9 cellular contexts compared by ENCODE assay signal in genomic region chr12:111435661-111436201, GRCh38. TPM values are rescaled to one million over a fixed set of nuclear protein-coding genes. Genes with fewer than 3 reads are reported as not detected.
DNase-seq lines count a peak whose midpoint lies in the region; ATAC-seq and TF ChIP-seq lines count a peak whose summit lies in the region.
"Had no signal": no experiment of that assay in that cellular context is flagged by ENCODE, and none has a peak within 500 bp of the region (broad histone marks: within the 10 kb centered on the region; RNA-seq: fewer than 3 reads in every experiment).

No MANE protein-coding gene starts in this region.

- peaks cover 91% of the 10 kb centered on the region for H3K4me1 Mint-ChIP-seq in activated naive CD4-positive, alpha-beta T cell treated with anti-CD3 and anti-CD28 coated beads for 36 hours (ENCODE audit: low read depth)
- peaks cover 90% of the 10 kb centered on the region for H3K4me1 Mint-ChIP-seq in activated CD8-positive, alpha-beta T cell treated with anti-CD3 and anti-CD28 coated beads for 36 hours (ENCODE audit: low read depth)

- H2AFZ ChIP-seq in Karpas-422 (ENCODE audit: low read length) = no peak overlapping the region

- intact Hi-C loops in activated naive CD4-positive, alpha-beta T cell treated with anti-CD3 and anti-CD28 coated beads for 36 hours (cut with micrococcal nuclease) = no loop called here
- intact Hi-C loops in activated CD8-positive, alpha-beta T cell treated with anti-CD3 and anti-CD28 coated beads for 36 hours (cut with micrococcal nuclease) = no loop called here

- no peaks in the 10 kb centered on the region for H3K9me3 ChIP-seq in upper lobe of left lung
- H3K9me3 ChIP-seq in Karpas-422 (ENCODE audit: low read length) = no peaks in the 10 kb centered on the region

- WGBS in upper lobe of left lung, 2 donors = 51 to 62% methylated on average over 9 to 15 of the region's 16 CpGs

- H3K4me3 Mint-ChIP-seq in activated naive CD4-positive, alpha-beta T cell treated with anti-CD3 and anti-CD28 coated beads for 36 hours = no peak overlapping the region
- peak overlapping the region; percentile 62 for H3K4me3 Mint-ChIP-seq in activated CD8-positive, alpha-beta T cell treated with anti-CD3 and anti-CD28 coated beads for 36 hours

- no peak for TF ChIP-seq POLR2A in upper lobe of left lung (IDR thresholded peaks at IDR 0.05)

- H3K4me2 ChIP-seq in Karpas-422 (ENCODE audit: low read depth, low read length, poor library complexity, severe bottlenecking) = no peak overlapping the region

- H3K4me1 ChIP-seq in upper lobe of left lung (peaks cover 86 to 99% (median 92%) of the 10 kb centered on the region in 4 donors), Karpas-422 (ENCODE audit: low read length) (peaks cover 28% of the 10 kb centered on the region)

- peaks cover 77% of the 10 kb centered on the region for H3K79me2 ChIP-seq in Karpas-422 (ENCODE audit: low read length)

- ATAC-seq in activated CD8-positive, alpha-beta T cell treated with anti-CD3 and anti-CD28 coated beads for 36 hours = no peak
- ATAC-seq in left lobe of liver (peak; percentile 31), upper lobe of left lung (ENCODE audit: low FRiP score in 2 of 2) (peak in 1 of 2 donors; percentile 6), HG03354 (IDR thresholded peaks at IDR 0.05; ENCODE audit: poor library complexity, severe bottlenecking, unreplicated experiment) (no peak)

- H3K27ac ChIP-seq in upper lobe of left lung = peak overlapping the region; percentile 77 to 89 (median 85)
- H3K27ac ChIP-seq in Karpas-422 (ENCODE audit: low read length) = no peak overlapping the region

- no peaks in the 10 kb centered on the region for H3K9me2 ChIP-seq in Karpas-422 (replicated peaks; ENCODE audit: insufficient read depth, low read length)

- no peak for TF ChIP-seq CTCF in activated CD8-positive, alpha-beta T cell treated with anti-CD3 and anti-CD28 coated beads for 36 hours (IDR thresholded peaks at IDR 0.05)
- no peak for TF ChIP-seq CTCF in upper lobe of left lung (IDR thresholded peaks at IDR 0.05)

- H3K27me3 Mint-ChIP-seq in activated naive CD4-positive, alpha-beta T cell treated with anti-CD3 and anti-CD28 coated beads for 36 hours (ENCODE audit: low read depth) = no peaks in the 10 kb centered on the region
- no peaks in the 10 kb centered on the region for H3K27me3 Mint-ChIP-seq in activated CD8-positive, alpha-beta T cell treated with anti-CD3 and anti-CD28 coated beads for 36 hours

- no peak for TF ChIP-seq EP300 in upper lobe of left lung (IDR thresholded peaks at IDR 0.05)

- no peak for DNase-seq in activated naive CD4-positive, alpha-beta T cell treated with anti-CD3 and anti-CD28 coated beads for 36 hours
- DNase-seq in activated naive CD4-positive, alpha-beta T cell treated with anti-CD3 and anti-CD28 coated beads, Interleukin-2, amount 50 U/mL, for 16 hours = no peak
- DNase-seq in activated CD8-positive, alpha-beta T cell treated with anti-CD3 and anti-CD28 coated beads for 36 hours = peak; percentile 51
- DNase-seq in left lobe of liver (ENCODE audit: low spot score) (no peak), upper lobe of left lung (peak in 1 of 2 donors; percentile 69), Karpas-422 (no peak), nucleus accumbens (lab: John Stamatoyannopoulos, UW) (no peak)
- DNase-seq: DMS79 had no signal

- H3K4me3 ChIP-seq in upper lobe of left lung (no peak overlapping the region), Karpas-422 (ENCODE audit: low read length) (no peak overlapping the region)

- H3K27ac Mint-ChIP-seq in activated naive CD4-positive, alpha-beta T cell treated with anti-CD3 and anti-CD28 coated beads for 36 hours = peak overlapping the region; percentile 92
- H3K27ac Mint-ChIP-seq in activated CD8-positive, alpha-beta T cell treated with anti-CD3 and anti-CD28 coated beads for 36 hours = peak overlapping the region; percentile 95

- POLR2A ChIA-PET in activated CD8-positive, alpha-beta T cell treated with anti-CD3 and anti-CD28 coated beads for 36 hours (lab: Charles Lee) = interaction anchor here (1.4 to 7.8 kb wide), 6 partner anchors 9 to 31 kb away, joined by 4 to 89 read pairs (median 12); partner anchors contain the start of gene SH2B3

- H3K9me3 Mint-ChIP-seq in activated naive CD4-positive, alpha-beta T cell treated with anti-CD3 and anti-CD28 coated beads for 36 hours = no peaks in the 10 kb centered on the region
- no peaks in the 10 kb centered on the region for H3K9me3 Mint-ChIP-seq in activated CD8-positive, alpha-beta T cell treated with anti-CD3 and anti-CD28 coated beads for 36 hours

- H4K20me1 ChIP-seq in Karpas-422 (ENCODE audit: insufficient read depth, low read depth, low read length) = no peaks in the 10 kb centered on the region; the same call in 1 of the 2 replicates

- H3K36me3 ChIP-seq in upper lobe of left lung (no peaks in the 10 kb centered on the region), Karpas-422 (ENCODE audit: insufficient read depth, low read length) (no peaks in the 10 kb centered on the region)

- H3K9ac ChIP-seq in Karpas-422 (ENCODE audit: low read length) = no peak overlapping the region

- H3K27me3 ChIP-seq in upper lobe of left lung (no peaks in the 10 kb centered on the region), Karpas-422 (ENCODE audit: low read length) (no peaks in the 10 kb centered on the region)

- peaks cover 13% of the 10 kb centered on the region for H3K36me3 Mint-ChIP-seq in activated naive CD4-positive, alpha-beta T cell treated with anti-CD3 and anti-CD28 coated beads for 36 hours (ENCODE audit: low read depth)
- H3K36me3 Mint-ChIP-seq in activated CD8-positive, alpha-beta T cell treated with anti-CD3 and anti-CD28 coated beads for 36 hours (ENCODE audit: low read depth) = peaks cover 66% of the 10 kb centered on the region

- CTCF ChIA-PET in activated naive CD4-positive, alpha-beta T cell treated with anti-CD3 and anti-CD28 coated beads for 36 hours (lab: Charles Lee) = interaction anchor here (1.0 to 4.5 kb wide), 6 partner anchors 8 to 39 kb away, joined by 3 to 32 read pairs (median 16); no protein-coding TSS in a partner anchor
- CTCF ChIA-PET in activated CD8-positive, alpha-beta T cell treated with anti-CD3 and anti-CD28 coated beads for 36 hours (lab: Charles Lee) = interaction anchor here (3.0 to 40.2 kb wide), 3 partner anchors 9 to 31 kb away, joined by 28 to 1222 read pairs (median 34); partner anchors contain the start of gene SH2B3

RNA-seq across cellular contexts. Expression of gene SH2B3, which starts 30.0 kb away (rescaled TPM):
- total RNA-seq in activated naive CD4-positive, alpha-beta T cell treated with anti-CD3 and anti-CD28 coated beads for 36 hours = 10 to 100 TPM; 21.1 to 21.3 TPM
- total RNA-seq in activated CD8-positive, alpha-beta T cell treated with anti-CD3 and anti-CD28 coated beads for 36 hours = 10 to 100 TPM; 48.7 to 52.7 TPM
- 11.7 TPM for total RNA-seq in left lobe of liver
- 100 to 1,000 TPM in 1 of 6 donors, 10 to 100 TPM in 5; 24.8 to 128 (median 52.5) TPM for total RNA-seq in upper lobe of left lung
- total RNA-seq in Karpas-422 (2014; rRNA removed; shearing (Covaris generic); ENCODE audit: low replicate concordance) = 16.7 and 20.8 TPM in 2 replicates
